ENCODE assay signal across 1 cellular context in the genomic region with DNA sequence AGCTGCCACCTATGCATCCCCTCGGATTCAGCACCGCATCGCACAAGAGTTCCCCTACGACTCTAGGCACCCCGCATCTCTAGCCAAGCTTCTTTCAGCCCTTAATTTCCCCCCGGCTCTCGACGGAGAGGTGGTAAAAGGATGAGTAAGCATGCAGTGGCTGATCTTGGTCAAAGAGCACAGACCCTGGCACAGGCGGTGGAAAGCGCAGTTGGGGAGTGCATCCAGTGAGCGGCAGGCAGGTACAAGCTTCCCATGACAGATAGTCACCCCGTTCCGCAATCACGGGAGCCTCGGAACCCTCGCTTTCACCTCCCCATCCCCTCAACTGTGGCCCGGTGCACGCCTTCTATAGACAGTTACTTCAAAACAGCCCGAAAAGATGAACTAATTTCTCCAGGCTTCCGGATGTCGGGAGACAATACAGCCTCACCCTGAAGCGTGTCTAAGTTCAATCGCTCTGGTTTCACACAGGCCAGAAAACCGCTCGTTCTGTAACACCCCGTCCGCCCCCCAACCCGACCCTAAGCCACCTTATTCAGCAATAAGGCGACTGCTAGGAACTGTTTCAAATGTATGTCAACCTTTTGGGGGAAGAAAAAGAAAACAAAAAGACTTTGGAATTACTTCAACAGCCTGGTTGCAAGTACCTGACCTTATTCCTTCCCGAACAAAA.
TF ChIP-seq lines count a peak whose summit lies in the region.

No MANE protein-coding gene starts in this region.

TF ChIP-seq in H1, 55 proteins besides CTCF, POLR2A, EP300 and RAD21 (continued from another document):
- TF ChIP-seq, protein P1, sequence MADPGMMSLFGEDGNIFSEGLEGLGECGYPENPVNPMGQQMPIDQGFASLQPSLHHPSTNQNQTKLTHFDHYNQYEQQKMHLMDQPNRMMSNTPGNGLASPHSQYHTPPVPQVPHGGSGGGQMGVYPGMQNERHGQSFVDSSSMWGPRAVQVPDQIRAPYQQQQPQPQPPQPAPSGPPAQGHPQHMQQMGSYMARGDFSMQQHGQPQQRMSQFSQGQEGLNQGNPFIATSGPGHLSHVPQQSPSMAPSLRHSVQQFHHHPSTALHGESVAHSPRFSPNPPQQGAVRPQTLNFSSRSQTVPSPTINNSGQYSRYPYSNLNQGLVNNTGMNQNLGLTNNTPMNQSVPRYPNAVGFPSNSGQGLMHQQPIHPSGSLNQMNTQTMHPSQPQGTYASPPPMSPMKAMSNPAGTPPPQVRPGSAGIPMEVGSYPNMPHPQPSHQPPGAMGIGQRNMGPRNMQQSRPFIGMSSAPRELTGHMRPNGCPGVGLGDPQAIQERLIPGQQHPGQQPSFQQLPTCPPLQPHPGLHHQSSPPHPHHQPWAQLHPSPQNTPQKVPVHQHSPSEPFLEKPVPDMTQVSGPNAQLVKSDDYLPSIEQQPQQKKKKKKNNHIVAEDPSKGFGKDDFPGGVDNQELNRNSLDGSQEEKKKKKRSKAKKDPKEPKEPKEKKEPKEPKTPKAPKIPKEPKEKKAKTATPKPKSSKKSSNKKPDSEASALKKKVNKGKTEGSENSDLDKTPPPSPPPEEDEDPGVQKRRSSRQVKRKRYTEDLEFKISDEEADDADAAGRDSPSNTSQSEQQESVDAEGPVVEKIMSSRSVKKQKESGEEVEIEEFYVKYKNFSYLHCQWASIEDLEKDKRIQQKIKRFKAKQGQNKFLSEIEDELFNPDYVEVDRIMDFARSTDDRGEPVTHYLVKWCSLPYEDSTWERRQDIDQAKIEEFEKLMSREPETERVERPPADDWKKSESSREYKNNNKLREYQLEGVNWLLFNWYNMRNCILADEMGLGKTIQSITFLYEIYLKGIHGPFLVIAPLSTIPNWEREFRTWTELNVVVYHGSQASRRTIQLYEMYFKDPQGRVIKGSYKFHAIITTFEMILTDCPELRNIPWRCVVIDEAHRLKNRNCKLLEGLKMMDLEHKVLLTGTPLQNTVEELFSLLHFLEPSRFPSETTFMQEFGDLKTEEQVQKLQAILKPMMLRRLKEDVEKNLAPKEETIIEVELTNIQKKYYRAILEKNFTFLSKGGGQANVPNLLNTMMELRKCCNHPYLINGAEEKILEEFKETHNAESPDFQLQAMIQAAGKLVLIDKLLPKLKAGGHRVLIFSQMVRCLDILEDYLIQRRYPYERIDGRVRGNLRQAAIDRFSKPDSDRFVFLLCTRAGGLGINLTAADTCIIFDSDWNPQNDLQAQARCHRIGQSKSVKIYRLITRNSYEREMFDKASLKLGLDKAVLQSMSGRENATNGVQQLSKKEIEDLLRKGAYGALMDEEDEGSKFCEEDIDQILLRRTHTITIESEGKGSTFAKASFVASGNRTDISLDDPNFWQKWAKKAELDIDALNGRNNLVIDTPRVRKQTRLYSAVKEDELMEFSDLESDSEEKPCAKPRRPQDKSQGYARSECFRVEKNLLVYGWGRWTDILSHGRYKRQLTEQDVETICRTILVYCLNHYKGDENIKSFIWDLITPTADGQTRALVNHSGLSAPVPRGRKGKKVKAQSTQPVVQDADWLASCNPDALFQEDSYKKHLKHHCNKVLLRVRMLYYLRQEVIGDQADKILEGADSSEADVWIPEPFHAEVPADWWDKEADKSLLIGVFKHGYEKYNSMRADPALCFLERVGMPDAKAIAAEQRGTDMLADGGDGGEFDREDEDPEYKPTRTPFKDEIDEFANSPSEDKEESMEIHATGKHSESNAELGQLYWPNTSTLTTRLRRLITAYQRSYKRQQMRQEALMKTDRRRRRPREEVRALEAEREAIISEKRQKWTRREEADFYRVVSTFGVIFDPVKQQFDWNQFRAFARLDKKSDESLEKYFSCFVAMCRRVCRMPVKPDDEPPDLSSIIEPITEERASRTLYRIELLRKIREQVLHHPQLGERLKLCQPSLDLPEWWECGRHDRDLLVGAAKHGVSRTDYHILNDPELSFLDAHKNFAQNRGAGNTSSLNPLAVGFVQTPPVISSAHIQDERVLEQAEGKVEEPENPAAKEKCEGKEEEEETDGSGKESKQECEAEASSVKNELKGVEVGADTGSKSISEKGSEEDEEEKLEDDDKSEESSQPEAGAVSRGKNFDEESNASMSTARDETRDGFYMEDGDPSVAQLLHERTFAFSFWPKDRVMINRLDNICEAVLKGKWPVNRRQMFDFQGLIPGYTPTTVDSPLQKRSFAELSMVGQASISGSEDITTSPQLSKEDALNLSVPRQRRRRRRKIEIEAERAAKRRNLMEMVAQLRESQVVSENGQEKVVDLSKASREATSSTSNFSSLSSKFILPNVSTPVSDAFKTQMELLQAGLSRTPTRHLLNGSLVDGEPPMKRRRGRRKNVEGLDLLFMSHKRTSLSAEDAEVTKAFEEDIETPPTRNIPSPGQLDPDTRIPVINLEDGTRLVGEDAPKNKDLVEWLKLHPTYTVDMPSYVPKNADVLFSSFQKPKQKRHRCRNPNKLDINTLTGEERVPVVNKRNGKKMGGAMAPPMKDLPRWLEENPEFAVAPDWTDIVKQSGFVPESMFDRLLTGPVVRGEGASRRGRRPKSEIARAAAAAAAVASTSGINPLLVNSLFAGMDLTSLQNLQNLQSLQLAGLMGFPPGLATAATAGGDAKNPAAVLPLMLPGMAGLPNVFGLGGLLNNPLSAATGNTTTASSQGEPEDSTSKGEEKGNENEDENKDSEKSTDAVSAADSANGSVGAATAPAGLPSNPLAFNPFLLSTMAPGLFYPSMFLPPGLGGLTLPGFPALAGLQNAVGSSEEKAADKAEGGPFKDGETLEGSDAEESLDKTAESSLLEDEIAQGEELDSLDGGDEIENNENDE (IDR thresholded peaks at IDR 0.05; ENCODE audit: insufficient replicate concordance, low read length) = no peak
- peak; percentile 53 for TF ChIP-seq POLR2AphosphoS5 (IDR thresholded peaks at IDR 0.05; ENCODE audit: low read depth, low read length)
- no peak for TF ChIP-seq NANOG (IDR thresholded peaks at IDR 0.05; ENCODE audit: insufficient read depth, low read depth, low read length, poor library complexity, severe bottlenecking)
- TF ChIP-seq SP1 (IDR thresholded peaks at IDR 0.05; ENCODE audit: low read depth, low read length) = no peak
- TF ChIP-seq SIN3A (conservative IDR thresholded peaks at IDR 0.05 in 1 of 2, IDR thresholded peaks at IDR 0.05 in 1 of 2; ENCODE audit: low read depth in 1 of 2, low read length in 2 of 2) = 0 out of 4 replicates have a peak, but pooled peaks have one; percentile 17 to 69
- TF ChIP-seq SAP30 (IDR thresholded peaks at IDR 0.05; ENCODE audit: insufficient read depth, insufficient replicate concordance, low read length) = peak; percentile 69
- TF ChIP-seq, protein P2, sequence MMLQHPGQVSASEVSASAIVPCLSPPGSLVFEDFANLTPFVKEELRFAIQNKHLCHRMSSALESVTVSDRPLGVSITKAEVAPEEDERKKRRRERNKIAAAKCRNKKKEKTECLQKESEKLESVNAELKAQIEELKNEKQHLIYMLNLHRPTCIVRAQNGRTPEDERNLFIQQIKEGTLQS (IDR thresholded peaks at IDR 0.05; ENCODE audit: insufficient read depth, low read depth, low read length) = no peak
- TF ChIP-seq TAF7 (optimal IDR thresholded peaks at IDR 0.05; ENCODE audit: borderline replicate concordance, low read depth, low read length) = no peak
- no peak for TF ChIP-seq JUN (IDR thresholded peaks at IDR 0.05; ENCODE audit: low read depth, low read length)
- TF ChIP-seq MAFK (IDR thresholded peaks at IDR 0.05; ENCODE audit: low read depth, low read length) = no peak
- no peak for TF ChIP-seq KDM1A (IDR thresholded peaks at IDR 0.05; ENCODE audit: borderline replicate concordance, low read length)
- no peak for TF ChIP-seq SRF (IDR thresholded peaks at IDR 0.05; ENCODE audit: low read depth, low read length)
- 0 out of 2 replicates have a peak, but pooled peaks have one; percentile 7 for TF ChIP-seq RFX5 (IDR thresholded peaks at IDR 0.05; ENCODE audit: borderline replicate concordance, low read depth, low read length)
- TF ChIP-seq NRF1 (IDR thresholded peaks at IDR 0.05; ENCODE audit: low read depth, low read length) = no peak
- TF ChIP-seq SP4 (IDR thresholded peaks at IDR 0.05; ENCODE audit: low read length) = no peak
- no peak for TF ChIP-seq SUZ12 (IDR thresholded peaks at IDR 0.05; ENCODE audit: low read length)
- TF ChIP-seq KDM4A (IDR thresholded peaks at IDR 0.05; ENCODE audit: low read depth, low read length, severe bottlenecking) = no peak
- no peak for TF ChIP-seq EZH2 (IDR thresholded peaks at IDR 0.05; ENCODE audit: low read depth, low read length, severe bottlenecking)
- no peak for TF ChIP-seq GABPA (IDR thresholded peaks at IDR 0.05; ENCODE audit: borderline replicate concordance, insufficient read depth, low read length)
- no peak for TF ChIP-seq CTBP2 (IDR thresholded peaks at IDR 0.05; ENCODE audit: borderline replicate concordance, insufficient read depth, insufficient read length, low read length)
- TF ChIP-seq JUND (IDR thresholded peaks at IDR 0.05; ENCODE audit: low read length) = no peak
- TF ChIP-seq BACH1 (IDR thresholded peaks at IDR 0.05; ENCODE audit: low read length) = peak; percentile 53
- peak; percentile 49 for TF ChIP-seq ASH2L (IDR thresholded peaks at IDR 0.05; ENCODE audit: low read length)
- TF ChIP-seq HDAC2 (IDR thresholded peaks at IDR 0.05; ENCODE audit: borderline replicate concordance in 1 of 2, low read depth in 2 of 2, low read length in 2 of 2) = no peak
- TF ChIP-seq BCL11A (IDR thresholded peaks at IDR 0.05; ENCODE audit: low read depth in 2 of 2, low read length in 2 of 2) = no peak
- TF ChIP-seq CHD1 (IDR thresholded peaks at IDR 0.05; ENCODE audit: low read depth, low read length) = no peak
- no peak for TF ChIP-seq SIX5 (IDR thresholded peaks at IDR 0.05; ENCODE audit: low read depth, low read length)
- TF ChIP-seq ZNF274 (IDR thresholded peaks at IDR 0.05; ENCODE audit: borderline replicate concordance, extremely low read depth, low read length) = no peak
